Comparison of ENCODE assay signal across 1 cellular context in the genomic region with DNA sequence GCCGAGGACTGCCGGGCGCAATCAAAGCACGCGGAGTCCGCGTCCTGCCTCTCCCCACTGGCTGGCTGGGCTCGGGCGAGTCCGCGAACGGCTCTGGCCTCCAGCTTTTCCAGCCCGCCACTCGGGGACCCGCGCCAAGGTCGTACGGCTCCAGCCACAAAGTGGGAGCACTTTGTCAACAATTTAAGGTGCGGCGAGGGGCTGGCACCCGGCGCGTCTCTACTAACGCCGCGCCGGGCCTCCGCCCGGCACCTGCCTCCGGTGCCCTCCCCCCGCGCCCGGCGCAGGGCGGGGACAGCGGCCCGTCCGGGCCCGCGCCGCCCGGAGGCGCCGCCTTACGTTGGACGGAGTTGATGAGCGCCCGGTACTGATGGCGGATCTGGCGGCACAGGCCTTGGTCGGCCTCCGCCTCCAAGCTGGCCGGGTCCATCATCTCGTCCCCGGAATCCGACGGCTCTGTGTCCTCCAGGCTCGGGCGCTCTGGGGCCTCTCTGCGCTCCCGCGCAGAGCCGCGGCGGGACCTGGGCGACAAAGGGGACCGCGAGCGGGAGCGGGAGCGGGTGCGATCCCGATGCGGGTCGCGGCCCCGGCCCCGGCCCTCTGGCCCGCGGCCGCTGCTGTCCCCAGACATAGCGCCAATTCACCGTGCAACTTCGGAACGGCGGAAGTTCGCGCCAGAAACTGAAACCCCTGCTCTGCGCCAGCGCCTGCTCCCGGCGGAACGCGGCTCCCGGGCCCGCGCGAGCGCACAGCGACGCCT.
A peak's percentile ranks its signal among the peaks of the same experiment; 100 is the strongest.
TF ChIP-seq lines count a peak whose summit lies in the region.

A gene with protein sequence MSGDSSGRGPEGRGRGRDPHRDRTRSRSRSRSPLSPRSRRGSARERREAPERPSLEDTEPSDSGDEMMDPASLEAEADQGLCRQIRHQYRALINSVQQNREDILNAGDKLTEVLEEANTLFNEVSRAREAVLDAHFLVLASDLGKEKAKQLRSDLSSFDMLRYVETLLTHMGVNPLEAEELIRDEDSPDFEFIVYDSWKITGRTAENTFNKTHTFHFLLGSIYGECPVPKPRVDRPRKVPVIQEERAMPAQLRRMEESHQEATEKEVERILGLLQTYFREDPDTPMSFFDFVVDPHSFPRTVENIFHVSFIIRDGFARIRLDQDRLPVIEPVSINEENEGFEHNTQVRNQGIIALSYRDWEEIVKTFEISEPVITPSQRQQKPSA (minus strand): TSS at position 683 of the 760 bp plus-strand sequence. CDS start 52 bp downstream, at position 631.

TF ChIP-seq in GM12878, 131 proteins besides CTCF, POLR2A, EP300 and RAD21 (continued from another document and continues in another):
- 0 out of 2 replicates have a peak, but pooled peaks have one; percentile 12 for TF ChIP-seq BRCA1 (IDR thresholded peaks at IDR 0.05; ENCODE audit: low read depth, low read length)
- TF ChIP-seq, protein P1, sequence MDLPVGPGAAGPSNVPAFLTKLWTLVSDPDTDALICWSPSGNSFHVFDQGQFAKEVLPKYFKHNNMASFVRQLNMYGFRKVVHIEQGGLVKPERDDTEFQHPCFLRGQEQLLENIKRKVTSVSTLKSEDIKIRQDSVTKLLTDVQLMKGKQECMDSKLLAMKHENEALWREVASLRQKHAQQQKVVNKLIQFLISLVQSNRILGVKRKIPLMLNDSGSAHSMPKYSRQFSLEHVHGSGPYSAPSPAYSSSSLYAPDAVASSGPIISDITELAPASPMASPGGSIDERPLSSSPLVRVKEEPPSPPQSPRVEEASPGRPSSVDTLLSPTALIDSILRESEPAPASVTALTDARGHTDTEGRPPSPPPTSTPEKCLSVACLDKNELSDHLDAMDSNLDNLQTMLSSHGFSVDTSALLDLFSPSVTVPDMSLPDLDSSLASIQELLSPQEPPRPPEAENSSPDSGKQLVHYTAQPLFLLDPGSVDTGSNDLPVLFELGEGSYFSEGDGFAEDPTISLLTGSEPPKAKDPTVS (IDR thresholded peaks at IDR 0.05; ENCODE audit: low read depth, low read length) = no peak
- TF ChIP-seq NBN (IDR thresholded peaks at IDR 0.05) = no peak
- TF ChIP-seq IKZF1 (conservative IDR thresholded peaks at IDR 0.05) = peak; percentile 89
- TF ChIP-seq NRF1 (conservative IDR thresholded peaks at IDR 0.05; ENCODE audit: low read depth, low read length) = no peak
- no peak for TF ChIP-seq CBX5 (IDR thresholded peaks at IDR 0.05; ENCODE audit: low read depth)
- TF ChIP-seq NR2C1 (IDR thresholded peaks at IDR 0.05) = 0 out of 2 replicates have a peak, but pooled peaks have one; percentile 8
- TF ChIP-seq SMARCA5 (IDR thresholded peaks at IDR 0.05) = peak; percentile 94
- peak in 1 of 2 experiments; percentile 76; a peak in 2 of 3 replicates for TF ChIP-seq EGR1 (IDR thresholded peaks at IDR 0.05; ENCODE audit: borderline replicate concordance in 1 of 2, low read depth in 2 of 2, low read length in 2 of 2)
- peak; percentile 69; the same call in 1 of the 2 replicates for TF ChIP-seq ZNF24 (IDR thresholded peaks at IDR 0.05)
- peak; percentile 71; the same call in 1 of the 2 replicates for TF ChIP-seq RB1 (IDR thresholded peaks at IDR 0.05; ENCODE audit: borderline replicate concordance)
- no peak for TF ChIP-seq RELA (IDR thresholded peaks at IDR 0.05; ENCODE audit: borderline replicate concordance, partially characterized antibody)
- TF ChIP-seq POLR2AphosphoS5 (IDR thresholded peaks at IDR 0.05; ENCODE audit: low read length) = peak; percentile 63
- peak; percentile 87; the same call in 1 of the 2 replicates for TF ChIP-seq ASH2L (IDR thresholded peaks at IDR 0.05; ENCODE audit: borderline replicate concordance, low read depth)
- TF ChIP-seq SIX5 (IDR thresholded peaks at IDR 0.05; ENCODE audit: low read depth, low read length, severe bottlenecking) = peak; percentile 32
- TF ChIP-seq HDAC6 (IDR thresholded peaks at IDR 0.05; ENCODE audit: unreplicated experiment) = no peak
- TF ChIP-seq RFX5 (IDR thresholded peaks at IDR 0.05; ENCODE audit: low read depth, low read length) = no peak
- TF ChIP-seq, protein P2, sequence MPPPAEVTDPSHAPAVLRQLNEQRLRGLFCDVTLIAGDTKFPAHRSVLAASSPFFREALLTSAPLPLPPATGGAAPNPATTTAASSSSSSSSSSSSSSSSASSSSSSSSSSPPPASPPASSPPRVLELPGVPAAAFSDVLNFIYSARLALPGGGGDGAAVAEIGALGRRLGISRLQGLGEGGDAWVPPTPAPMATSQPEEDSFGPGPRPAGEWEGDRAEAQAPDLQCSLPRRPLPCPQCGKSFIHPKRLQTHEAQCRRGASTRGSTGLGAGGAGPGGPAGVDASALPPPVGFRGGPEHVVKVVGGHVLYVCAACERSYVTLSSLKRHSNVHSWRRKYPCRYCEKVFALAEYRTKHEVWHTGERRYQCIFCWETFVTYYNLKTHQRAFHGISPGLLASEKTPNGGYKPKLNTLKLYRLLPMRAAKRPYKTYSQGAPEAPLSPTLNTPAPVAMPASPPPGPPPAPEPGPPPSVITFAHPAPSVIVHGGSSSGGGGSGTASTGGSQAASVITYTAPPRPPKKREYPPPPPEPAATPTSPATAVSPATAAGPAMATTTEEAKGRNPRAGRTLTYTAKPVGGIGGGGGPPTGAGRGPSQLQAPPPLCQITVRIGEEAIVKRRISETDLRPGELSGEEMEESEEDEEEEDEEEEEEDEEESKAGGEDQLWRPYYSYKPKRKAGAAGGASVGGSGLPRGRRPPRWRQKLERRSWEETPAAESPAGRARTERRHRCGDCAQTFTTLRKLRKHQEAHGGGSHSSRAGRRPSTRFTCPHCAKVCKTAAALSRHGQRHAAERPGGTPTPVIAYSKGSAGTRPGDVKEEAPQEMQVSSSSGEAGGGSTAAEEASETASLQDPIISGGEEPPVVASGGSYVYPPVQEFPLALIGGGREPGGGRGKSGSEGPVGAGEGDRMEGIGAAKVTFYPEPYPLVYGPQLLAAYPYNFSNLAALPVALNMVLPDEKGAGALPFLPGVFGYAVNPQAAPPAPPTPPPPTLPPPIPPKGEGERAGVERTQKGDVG (CRISPR knock-in tag; IDR thresholded peaks at IDR 0.05) = no peak
- TF ChIP-seq ZNF207 (IDR thresholded peaks at IDR 0.05; ENCODE audit: borderline replicate concordance) = peak; percentile 72; the same call in 1 of the 2 replicates
- TF ChIP-seq, protein P3, sequence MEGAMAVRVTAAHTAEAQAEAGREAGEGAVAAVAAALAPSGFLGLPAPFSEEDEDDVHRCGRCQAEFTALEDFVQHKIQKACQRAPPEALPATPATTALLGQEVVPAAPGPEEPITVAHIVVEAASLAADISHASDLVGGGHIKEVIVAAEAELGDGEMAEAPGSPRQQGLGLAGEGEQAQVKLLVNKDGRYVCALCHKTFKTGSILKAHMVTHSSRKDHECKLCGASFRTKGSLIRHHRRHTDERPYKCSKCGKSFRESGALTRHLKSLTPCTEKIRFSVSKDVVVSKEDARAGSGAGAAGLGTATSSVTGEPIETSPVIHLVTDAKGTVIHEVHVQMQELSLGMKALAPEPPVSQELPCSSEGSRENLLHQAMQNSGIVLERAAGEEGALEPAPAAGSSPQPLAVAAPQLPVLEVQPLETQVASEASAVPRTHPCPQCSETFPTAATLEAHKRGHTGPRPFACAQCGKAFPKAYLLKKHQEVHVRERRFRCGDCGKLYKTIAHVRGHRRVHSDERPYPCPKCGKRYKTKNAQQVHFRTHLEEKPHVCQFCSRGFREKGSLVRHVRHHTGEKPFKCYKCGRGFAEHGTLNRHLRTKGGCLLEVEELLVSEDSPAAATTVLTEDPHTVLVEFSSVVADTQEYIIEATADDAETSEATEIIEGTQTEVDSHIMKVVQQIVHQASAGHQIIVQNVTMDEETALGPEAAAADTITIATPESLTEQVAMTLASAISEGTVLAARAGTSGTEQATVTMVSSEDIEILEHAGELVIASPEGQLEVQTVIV (IDR thresholded peaks at IDR 0.05; ENCODE audit: borderline replicate concordance, partially characterized antibody) = no peak
- TF ChIP-seq, protein P4, sequence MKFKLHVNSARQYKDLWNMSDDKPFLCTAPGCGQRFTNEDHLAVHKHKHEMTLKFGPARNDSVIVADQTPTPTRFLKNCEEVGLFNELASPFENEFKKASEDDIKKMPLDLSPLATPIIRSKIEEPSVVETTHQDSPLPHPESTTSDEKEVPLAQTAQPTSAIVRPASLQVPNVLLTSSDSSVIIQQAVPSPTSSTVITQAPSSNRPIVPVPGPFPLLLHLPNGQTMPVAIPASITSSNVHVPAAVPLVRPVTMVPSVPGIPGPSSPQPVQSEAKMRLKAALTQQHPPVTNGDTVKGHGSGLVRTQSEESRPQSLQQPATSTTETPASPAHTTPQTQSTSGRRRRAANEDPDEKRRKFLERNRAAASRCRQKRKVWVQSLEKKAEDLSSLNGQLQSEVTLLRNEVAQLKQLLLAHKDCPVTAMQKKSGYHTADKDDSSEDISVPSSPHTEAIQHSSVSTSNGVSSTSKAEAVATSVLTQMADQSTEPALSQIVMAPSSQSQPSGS (IDR thresholded peaks at IDR 0.05; ENCODE audit: low read length) = no peak
- no peak for TF ChIP-seq CEBPB (IDR thresholded peaks at IDR 0.05; ENCODE audit: borderline replicate concordance in 1 of 2, low read depth in 2 of 2, low read length in 2 of 2)
- no peak; the same call in 1 of the 2 replicates for TF ChIP-seq PML (IDR thresholded peaks at IDR 0.05; ENCODE audit: low read length)
- TF ChIP-seq YY1 (IDR thresholded peaks at IDR 0.05; ENCODE audit: low read depth, low read length) = peak; percentile 80
- 0 out of 2 replicates have a peak, but pooled peaks have one; percentile 29 for TF ChIP-seq SIN3A (IDR thresholded peaks at IDR 0.05; ENCODE audit: low read depth, low read length)
- TF ChIP-seq, protein P5, sequence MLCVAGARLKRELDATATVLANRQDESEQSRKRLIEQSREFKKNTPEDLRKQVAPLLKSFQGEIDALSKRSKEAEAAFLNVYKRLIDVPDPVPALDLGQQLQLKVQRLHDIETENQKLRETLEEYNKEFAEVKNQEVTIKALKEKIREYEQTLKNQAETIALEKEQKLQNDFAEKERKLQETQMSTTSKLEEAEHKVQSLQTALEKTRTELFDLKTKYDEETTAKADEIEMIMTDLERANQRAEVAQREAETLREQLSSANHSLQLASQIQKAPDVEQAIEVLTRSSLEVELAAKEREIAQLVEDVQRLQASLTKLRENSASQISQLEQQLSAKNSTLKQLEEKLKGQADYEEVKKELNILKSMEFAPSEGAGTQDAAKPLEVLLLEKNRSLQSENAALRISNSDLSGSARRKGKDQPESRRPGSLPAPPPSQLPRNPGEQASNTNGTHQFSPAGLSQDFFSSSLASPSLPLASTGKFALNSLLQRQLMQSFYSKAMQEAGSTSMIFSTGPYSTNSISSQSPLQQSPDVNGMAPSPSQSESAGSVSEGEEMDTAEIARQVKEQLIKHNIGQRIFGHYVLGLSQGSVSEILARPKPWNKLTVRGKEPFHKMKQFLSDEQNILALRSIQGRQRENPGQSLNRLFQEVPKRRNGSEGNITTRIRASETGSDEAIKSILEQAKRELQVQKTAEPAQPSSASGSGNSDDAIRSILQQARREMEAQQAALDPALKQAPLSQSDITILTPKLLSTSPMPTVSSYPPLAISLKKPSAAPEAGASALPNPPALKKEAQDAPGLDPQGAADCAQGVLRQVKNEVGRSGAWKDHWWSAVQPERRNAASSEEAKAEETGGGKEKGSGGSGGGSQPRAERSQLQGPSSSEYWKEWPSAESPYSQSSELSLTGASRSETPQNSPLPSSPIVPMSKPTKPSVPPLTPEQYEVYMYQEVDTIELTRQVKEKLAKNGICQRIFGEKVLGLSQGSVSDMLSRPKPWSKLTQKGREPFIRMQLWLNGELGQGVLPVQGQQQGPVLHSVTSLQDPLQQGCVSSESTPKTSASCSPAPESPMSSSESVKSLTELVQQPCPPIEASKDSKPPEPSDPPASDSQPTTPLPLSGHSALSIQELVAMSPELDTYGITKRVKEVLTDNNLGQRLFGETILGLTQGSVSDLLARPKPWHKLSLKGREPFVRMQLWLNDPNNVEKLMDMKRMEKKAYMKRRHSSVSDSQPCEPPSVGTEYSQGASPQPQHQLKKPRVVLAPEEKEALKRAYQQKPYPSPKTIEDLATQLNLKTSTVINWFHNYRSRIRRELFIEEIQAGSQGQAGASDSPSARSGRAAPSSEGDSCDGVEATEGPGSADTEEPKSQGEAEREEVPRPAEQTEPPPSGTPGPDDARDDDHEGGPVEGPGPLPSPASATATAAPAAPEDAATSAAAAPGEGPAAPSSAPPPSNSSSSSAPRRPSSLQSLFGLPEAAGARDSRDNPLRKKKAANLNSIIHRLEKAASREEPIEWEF (IDR thresholded peaks at IDR 0.05; ENCODE audit: insufficient replicate concordance, low read depth, low read length) = no peak
- TF ChIP-seq, protein P6, sequence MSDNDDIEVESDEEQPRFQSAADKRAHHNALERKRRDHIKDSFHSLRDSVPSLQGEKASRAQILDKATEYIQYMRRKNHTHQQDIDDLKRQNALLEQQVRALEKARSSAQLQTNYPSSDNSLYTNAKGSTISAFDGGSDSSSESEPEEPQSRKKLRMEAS (IDR thresholded peaks at IDR 0.05; ENCODE audit: low read depth, low read length) = peak; percentile 24; the same call in 1 of the 2 replicates
- peak; percentile 37; the same call in 1 of the 2 replicates for TF ChIP-seq RUNX3 (IDR thresholded peaks at IDR 0.05; ENCODE audit: low read length)
- peak; percentile 75; the same call in 1 of the 2 replicates for TF ChIP-seq GABPA (IDR thresholded peaks at IDR 0.05; ENCODE audit: low read depth)
- no peak for TF ChIP-seq MTA3 (IDR thresholded peaks at IDR 0.05; ENCODE audit: borderline replicate concordance, low read length)
- TF ChIP-seq BCL11A (IDR thresholded peaks at IDR 0.05; ENCODE audit: low read depth, low read length) = no peak
- TF ChIP-seq DPF2 (IDR thresholded peaks at IDR 0.05) = peak; percentile 67
- no peak for TF ChIP-seq SUZ12 (IDR thresholded peaks at IDR 0.05; ENCODE audit: unreplicated experiment)
- TF ChIP-seq, protein P7, sequence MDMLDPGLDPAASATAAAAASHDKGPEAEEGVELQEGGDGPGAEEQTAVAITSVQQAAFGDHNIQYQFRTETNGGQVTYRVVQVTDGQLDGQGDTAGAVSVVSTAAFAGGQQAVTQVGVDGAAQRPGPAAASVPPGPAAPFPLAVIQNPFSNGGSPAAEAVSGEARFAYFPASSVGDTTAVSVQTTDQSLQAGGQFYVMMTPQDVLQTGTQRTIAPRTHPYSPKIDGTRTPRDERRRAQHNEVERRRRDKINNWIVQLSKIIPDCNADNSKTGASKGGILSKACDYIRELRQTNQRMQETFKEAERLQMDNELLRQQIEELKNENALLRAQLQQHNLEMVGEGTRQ (IDR thresholded peaks at IDR 0.05; ENCODE audit: borderline replicate concordance, low read depth, low read length) = no peak
- no peak for TF ChIP-seq SUPT20H (IDR thresholded peaks at IDR 0.05; ENCODE audit: borderline replicate concordance, control insufficient read depth, low read depth, low read length)
- peak; percentile 16; the same call in 1 of the 2 replicates for TF ChIP-seq TCF12 (IDR thresholded peaks at IDR 0.05; ENCODE audit: low read depth, low read length)
- TF ChIP-seq PAX5 (IDR thresholded peaks at IDR 0.05; ENCODE audit: borderline replicate concordance, low read depth, low read length) = no peak
- TF ChIP-seq SRF (IDR thresholded peaks at IDR 0.05; ENCODE audit: low read depth in 2 of 2, low read length in 2 of 2) = no peak
- TF ChIP-seq LARP7 (IDR thresholded peaks at IDR 0.05) = peak; percentile 82; the same call in 1 of the 2 replicates
- TF ChIP-seq, protein P8, sequence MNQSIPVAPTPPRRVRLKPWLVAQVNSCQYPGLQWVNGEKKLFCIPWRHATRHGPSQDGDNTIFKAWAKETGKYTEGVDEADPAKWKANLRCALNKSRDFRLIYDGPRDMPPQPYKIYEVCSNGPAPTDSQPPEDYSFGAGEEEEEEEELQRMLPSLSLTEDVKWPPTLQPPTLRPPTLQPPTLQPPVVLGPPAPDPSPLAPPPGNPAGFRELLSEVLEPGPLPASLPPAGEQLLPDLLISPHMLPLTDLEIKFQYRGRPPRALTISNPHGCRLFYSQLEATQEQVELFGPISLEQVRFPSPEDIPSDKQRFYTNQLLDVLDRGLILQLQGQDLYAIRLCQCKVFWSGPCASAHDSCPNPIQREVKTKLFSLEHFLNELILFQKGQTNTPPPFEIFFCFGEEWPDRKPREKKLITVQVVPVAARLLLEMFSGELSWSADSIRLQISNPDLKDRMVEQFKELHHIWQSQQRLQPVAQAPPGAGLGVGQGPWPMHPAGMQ (IDR thresholded peaks at IDR 0.05; ENCODE audit: borderline replicate concordance) = no peak
